Comparison of ENCODE assay signal across 1 cellular context in the genomic region with DNA sequence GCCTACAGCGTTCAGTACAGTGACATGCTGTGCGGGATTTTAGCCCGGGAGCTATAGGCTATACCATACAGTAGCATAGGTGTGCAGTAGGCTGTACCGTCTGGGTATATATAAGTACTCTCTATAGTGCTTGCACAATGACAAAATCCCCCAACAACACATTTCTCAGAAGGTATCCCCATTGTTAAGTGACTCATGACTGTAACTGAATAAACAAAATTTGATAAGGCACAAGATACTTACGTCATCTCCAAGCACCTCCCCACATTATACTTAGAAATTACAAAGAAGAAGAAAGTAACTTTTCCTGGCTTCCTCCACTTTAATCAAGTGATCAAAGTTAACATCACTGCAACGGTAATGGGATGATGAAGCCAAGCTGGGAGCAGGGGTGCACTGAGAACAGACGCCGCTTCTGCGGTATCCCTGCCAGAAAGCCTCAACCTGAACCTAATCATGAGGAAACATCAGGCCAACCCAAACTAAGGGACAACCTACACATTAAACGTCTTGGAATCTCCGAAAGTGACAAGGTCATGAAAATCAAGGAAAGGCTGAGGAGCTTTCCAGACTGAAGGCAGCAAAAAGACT.
TF ChIP-seq lines count a peak whose summit lies in the region.

No MANE protein-coding gene starts in this region.

TF ChIP-seq in SK-N-SH, 30 proteins besides CTCF, POLR2A, EP300 and RAD21 (continued from another document):
- TF ChIP-seq, protein P1, sequence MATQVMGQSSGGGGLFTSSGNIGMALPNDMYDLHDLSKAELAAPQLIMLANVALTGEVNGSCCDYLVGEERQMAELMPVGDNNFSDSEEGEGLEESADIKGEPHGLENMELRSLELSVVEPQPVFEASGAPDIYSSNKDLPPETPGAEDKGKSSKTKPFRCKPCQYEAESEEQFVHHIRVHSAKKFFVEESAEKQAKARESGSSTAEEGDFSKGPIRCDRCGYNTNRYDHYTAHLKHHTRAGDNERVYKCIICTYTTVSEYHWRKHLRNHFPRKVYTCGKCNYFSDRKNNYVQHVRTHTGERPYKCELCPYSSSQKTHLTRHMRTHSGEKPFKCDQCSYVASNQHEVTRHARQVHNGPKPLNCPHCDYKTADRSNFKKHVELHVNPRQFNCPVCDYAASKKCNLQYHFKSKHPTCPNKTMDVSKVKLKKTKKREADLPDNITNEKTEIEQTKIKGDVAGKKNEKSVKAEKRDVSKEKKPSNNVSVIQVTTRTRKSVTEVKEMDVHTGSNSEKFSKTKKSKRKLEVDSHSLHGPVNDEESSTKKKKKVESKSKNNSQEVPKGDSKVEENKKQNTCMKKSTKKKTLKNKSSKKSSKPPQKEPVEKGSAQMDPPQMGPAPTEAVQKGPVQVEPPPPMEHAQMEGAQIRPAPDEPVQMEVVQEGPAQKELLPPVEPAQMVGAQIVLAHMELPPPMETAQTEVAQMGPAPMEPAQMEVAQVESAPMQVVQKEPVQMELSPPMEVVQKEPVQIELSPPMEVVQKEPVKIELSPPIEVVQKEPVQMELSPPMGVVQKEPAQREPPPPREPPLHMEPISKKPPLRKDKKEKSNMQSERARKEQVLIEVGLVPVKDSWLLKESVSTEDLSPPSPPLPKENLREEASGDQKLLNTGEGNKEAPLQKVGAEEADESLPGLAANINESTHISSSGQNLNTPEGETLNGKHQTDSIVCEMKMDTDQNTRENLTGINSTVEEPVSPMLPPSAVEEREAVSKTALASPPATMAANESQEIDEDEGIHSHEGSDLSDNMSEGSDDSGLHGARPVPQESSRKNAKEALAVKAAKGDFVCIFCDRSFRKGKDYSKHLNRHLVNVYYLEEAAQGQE (IDR thresholded peaks at IDR 0.05; ENCODE audit: low read depth, low read length): no peak
- TF ChIP-seq FOXJ3 (CRISPR knock-in tag; IDR thresholded peaks at IDR 0.05): no peak
- TF ChIP-seq EZH2phosphoT487 (IDR thresholded peaks at IDR 0.05; ENCODE audit: borderline replicate concordance, low read depth): no peak
- no peak for TF ChIP-seq CHD2 (IDR thresholded peaks at IDR 0.05; ENCODE audit: low read length, partially characterized antibody)
- TF ChIP-seq MEF2A (IDR thresholded peaks at IDR 0.05; ENCODE audit: borderline replicate concordance, low read depth): no peak
- no peak for TF ChIP-seq NFIC (IDR thresholded peaks at IDR 0.05; ENCODE audit: borderline replicate concordance)
- TF ChIP-seq, protein P2, sequence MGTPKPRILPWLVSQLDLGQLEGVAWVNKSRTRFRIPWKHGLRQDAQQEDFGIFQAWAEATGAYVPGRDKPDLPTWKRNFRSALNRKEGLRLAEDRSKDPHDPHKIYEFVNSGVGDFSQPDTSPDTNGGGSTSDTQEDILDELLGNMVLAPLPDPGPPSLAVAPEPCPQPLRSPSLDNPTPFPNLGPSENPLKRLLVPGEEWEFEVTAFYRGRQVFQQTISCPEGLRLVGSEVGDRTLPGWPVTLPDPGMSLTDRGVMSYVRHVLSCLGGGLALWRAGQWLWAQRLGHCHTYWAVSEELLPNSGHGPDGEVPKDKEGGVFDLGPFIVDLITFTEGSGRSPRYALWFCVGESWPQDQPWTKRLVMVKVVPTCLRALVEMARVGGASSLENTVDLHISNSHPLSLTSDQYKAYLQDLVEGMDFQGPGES (IDR thresholded peaks at IDR 0.05; ENCODE audit: low read depth, low read length): no peak
- TF ChIP-seq RCOR1 (IDR thresholded peaks at IDR 0.05; ENCODE audit: low read length): no peak
- no peak for TF ChIP-seq YY1 (IDR thresholded peaks at IDR 0.05; ENCODE audit: low read depth)
- TF ChIP-seq RFX5 (IDR thresholded peaks at IDR 0.05; ENCODE audit: low read length): no peak
- TF ChIP-seq TCF12 (IDR thresholded peaks at IDR 0.05): no peak
- TF ChIP-seq NRF1 (IDR thresholded peaks at IDR 0.05; ENCODE audit: low read depth, low read length): no peak
- no peak for TF ChIP-seq MXI1 (IDR thresholded peaks at IDR 0.05; ENCODE audit: low read depth, low read length)
- no peak for TF ChIP-seq FOXM1 (IDR thresholded peaks at IDR 0.05; ENCODE audit: low read depth)
